Comparison of ENCODE assay signal across 8 cellular contexts in genomic region chr2:109510136-109511028, GRCh38.
DNase-seq lines count a peak whose midpoint lies in the region; ATAC-seq and TF ChIP-seq lines count a peak whose summit lies in the region.

No MANE protein-coding gene starts in this region.

- H3K4me3 ChIP-seq in BJ (ENCODE audit: low read depth, low read length): no peak overlapping the region
- no peak overlapping the region for H3K4me3 ChIP-seq in WERI-Rb-1 (ENCODE audit: low read depth, low read length)

- H3K36me3 ChIP-seq in BJ (ENCODE audit: control insufficient read depth, insufficient read depth, low read length) (no peaks in the 10 kb centered on the region), WERI-Rb-1 (no peaks in the 10 kb centered on the region)

- peak; percentile 95 for TF ChIP-seq CTCF in BJ (IDR thresholded peaks at IDR 0.05; ENCODE audit: insufficient read depth, low read depth, low read length)
- peak; percentile 96 for TF ChIP-seq CTCF in WERI-Rb-1 (IDR thresholded peaks at IDR 0.05; ENCODE audit: low read depth, low read length)

- in situ Hi-C loops in T47D (cut with HindIII; ENCODE audit: low pct_unique_long_range_greater_than_20kb, low sequenced_read_pairs): no loop called here

- peak; percentile 26 for ATAC-seq in GM19452 (IDR thresholded peaks at IDR 0.05; ENCODE audit: unreplicated experiment)
- ATAC-seq in HG02852 (IDR thresholded peaks at IDR 0.05; ENCODE audit: unreplicated experiment): no peak

- no peaks in the 10 kb centered on the region; the same call in 1 of the 2 replicates for H3K27me3 ChIP-seq in BJ (ENCODE audit: control insufficient read depth, insufficient read depth, low read length)
- H3K27me3 ChIP-seq in WERI-Rb-1 (ENCODE audit: insufficient read depth, low read depth, severe bottlenecking): no peaks in the 10 kb centered on the region

- POLR2A ChIA-PET in BJ (lab: Charles Lee): no interaction called here

- no peak for DNase-seq in BJ (ENCODE audit: low read depth)
- peak; percentile 22 for DNase-seq in NCI-H2107 treated with DMSO at 0.1 percent for 48 hours (lab: John Stamatoyannopoulos, UW; ENCODE audit: unreplicated experiment)
- peak; percentile 79 for DNase-seq in WERI-Rb-1
- DNase-seq in T47D (ENCODE audit: low read depth in 1 of 2, low spot score in 1 of 2): peak; percentile 69 to 82
- peak; percentile 61 for DNase-seq in iris pigment epithelial cell (ENCODE audit: low read depth)
- DNase-seq in stimulated activated CD4-positive, alpha-beta T cell treated with anti-CD3 and anti-CD28 coated beads, Interleukin-1b, Interleukin-23, amount 100 ng/mL, for 24 hours (ENCODE audit: low read depth in 4 of 4, low spot score in 1 of 4): peak; percentile 31 to 72 (median 64)

- H3K9me3 ChIP-seq in WERI-Rb-1 (ENCODE audit: severe bottlenecking): no peaks in the 10 kb centered on the region

- H3K27ac ChIP-seq in WERI-Rb-1: no peak overlapping the region

- CTCF ChIA-PET in BJ (lab: Yijun Ruan, JAX): interaction anchor here (0.6 to 9.7 kb wide), 45 partner anchors 8 to 582 kb away, joined by 3 to 120 read pairs (median 4); partner anchors contain the start of gene SH3RF3
